ENCODE assay signal across 24 cellular contexts in the genomic region with DNA sequence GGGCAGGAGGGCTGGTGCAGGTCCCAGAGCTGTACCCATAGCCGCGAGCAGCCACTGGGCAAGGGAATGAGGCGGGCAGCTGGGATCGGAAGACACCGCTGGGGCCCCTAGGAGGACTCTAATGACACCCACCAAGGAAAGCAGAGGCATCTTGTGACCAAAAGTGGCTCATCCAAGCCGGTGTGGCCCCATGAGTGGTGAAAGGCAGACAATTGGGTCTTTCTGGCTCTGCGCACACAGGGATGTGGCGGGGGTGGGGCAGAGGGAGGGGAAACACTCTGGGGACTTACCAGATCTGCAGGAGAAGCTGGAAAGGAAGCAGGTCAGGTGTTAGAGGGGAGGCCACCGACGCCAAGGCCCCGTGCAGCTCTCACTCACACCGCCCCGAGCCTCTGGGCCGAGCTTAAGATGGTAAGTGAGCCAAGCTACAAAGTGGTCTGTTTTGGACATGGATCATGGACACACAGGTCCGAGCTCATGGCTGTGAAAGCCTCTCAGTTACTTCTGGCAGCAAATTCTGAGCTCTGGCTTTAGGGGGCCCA. TPM values are rescaled to one million over a fixed set of nuclear protein-coding genes. Genes with fewer than 3 reads are reported as not detected.
DNase-seq lines count a peak whose midpoint lies in the region; ATAC-seq and TF ChIP-seq lines count a peak whose summit lies in the region.
"Had no signal": no experiment of that assay in that cellular context is flagged by ENCODE, and none has a peak within 500 bp of the region (broad histone marks: within the 10 kb centered on the region; RNA-seq: fewer than 3 reads in every experiment).

No MANE protein-coding gene starts in this region.

- H3K9me3 Mint-ChIP-seq in chondrocyte (ENCODE audit: low read depth) (no peaks in the 10 kb centered on the region), nephron progenitor cell (no peaks in the 10 kb centered on the region)
- no peaks in the 10 kb centered on the region for H3K9me3 Mint-ChIP-seq in activated CD8-positive, alpha-beta T cell treated with anti-CD3 and anti-CD28 coated beads for 36 hours
- H3K9me3 Mint-ChIP-seq in activated CD4-positive, alpha-beta memory T cell treated with anti-CD3 and anti-CD28 coated beads for 36 hours, result no peaks in the 10 kb centered on the region

- POLR2A ChIA-PET in activated CD8-positive, alpha-beta T cell treated with anti-CD3 and anti-CD28 coated beads for 36 hours (lab: Charles Lee), result no interaction called here
- POLR2A ChIA-PET in activated CD4-positive, alpha-beta memory T cell treated with anti-CD3 and anti-CD28 coated beads for 36 hours (lab: Charles Lee), result no interaction called here

- H3K36me3 Mint-ChIP-seq in chondrocyte (ENCODE audit: low read depth) (peaks cover under 1% of the 10 kb centered on the region), nephron progenitor cell (ENCODE audit: low read depth) (peaks cover 8% of the 10 kb centered on the region)
- no peaks in the 10 kb centered on the region for H3K36me3 Mint-ChIP-seq in activated CD8-positive, alpha-beta T cell treated with anti-CD3 and anti-CD28 coated beads for 36 hours (ENCODE audit: low read depth)
- H3K36me3 Mint-ChIP-seq in activated CD4-positive, alpha-beta memory T cell treated with anti-CD3 and anti-CD28 coated beads for 36 hours, result no peaks in the 10 kb centered on the region

- ATAC-seq in Right ventricle myocardium inferior, result no peak
- ATAC-seq in aorta (ENCODE audit: low FRiP score), result no peak
- ATAC-seq in activated CD8-positive, alpha-beta T cell treated with anti-CD3 and anti-CD28 coated beads for 36 hours, result no peak
- ATAC-seq: HepG2, K562 had no signal

- H3K4me1 Mint-ChIP-seq in chondrocyte (ENCODE audit: low read depth) (no peaks in the 10 kb centered on the region), nephron progenitor cell (peaks cover 26% of the 10 kb centered on the region)
- no peaks in the 10 kb centered on the region for H3K4me1 Mint-ChIP-seq in activated CD8-positive, alpha-beta T cell treated with anti-CD3 and anti-CD28 coated beads for 36 hours (ENCODE audit: low read depth)
- no peaks in the 10 kb centered on the region for H3K4me1 Mint-ChIP-seq in activated CD4-positive, alpha-beta memory T cell treated with anti-CD3 and anti-CD28 coated beads for 36 hours (ENCODE audit: low read depth)

- H3K27me3 Mint-ChIP-seq in chondrocyte (ENCODE audit: low read depth), result no peaks in the 10 kb centered on the region
- peaks cover 3% of the 10 kb centered on the region for H3K27me3 Mint-ChIP-seq in nephron progenitor cell (ENCODE audit: low read depth, poor library complexity)
- no peaks in the 10 kb centered on the region for H3K27me3 Mint-ChIP-seq in activated CD8-positive, alpha-beta T cell treated with anti-CD3 and anti-CD28 coated beads for 36 hours
- no peaks in the 10 kb centered on the region for H3K27me3 Mint-ChIP-seq in activated CD4-positive, alpha-beta memory T cell treated with anti-CD3 and anti-CD28 coated beads for 36 hours
- H3K27me3 Mint-ChIP-seq: B cell had no signal

- 96 to 97% methylated on average over 14 to 15 of the region's 15 CpGs for WGBS in aorta, 2 donors

- no peak overlapping the region for H3K4me3 ChIP-seq in left ventricle myocardium inferior
- H3K4me3 ChIP-seq in aorta (ENCODE audit: low read length in 2 of 2), result no peak overlapping the region
- H3K4me3 ChIP-seq: HAP-1, K562, PC-9 had no signal

- TF ChIP-seq CTCF in left ventricle myocardium inferior (IDR thresholded peaks at IDR 0.05; ENCODE audit: borderline replicate concordance), result no peak
- TF ChIP-seq CTCF in chondrocyte (IDR thresholded peaks at IDR 0.05), result no peak
- TF ChIP-seq CTCF in nephron progenitor cell (IDR thresholded peaks at IDR 0.05), result no peak
- no peak for TF ChIP-seq CTCF in activated CD8-positive, alpha-beta T cell treated with anti-CD3 and anti-CD28 coated beads for 36 hours (IDR thresholded peaks at IDR 0.05)

- H3K36me3 ChIP-seq in left ventricle myocardium inferior, result peaks cover 22% of the 10 kb centered on the region
- no peaks in the 10 kb centered on the region for H3K36me3 ChIP-seq in aorta (ENCODE audit: control insufficient read depth in 1 of 2, insufficient read depth in 2 of 2, low read length in 1 of 2)

- CTCF ChIA-PET in activated CD8-positive, alpha-beta T cell treated with anti-CD3 and anti-CD28 coated beads for 36 hours (lab: Charles Lee), result interaction anchor here (0.9 to 4.6 kb wide), 3 partner anchors 12 to 215 kb away, joined by 5 to 122 read pairs (median 14); no protein-coding TSS in a partner anchor
- CTCF ChIA-PET in activated CD4-positive, alpha-beta memory T cell treated with anti-CD3 and anti-CD28 coated beads for 36 hours (lab: Charles Lee), result interaction anchor here (1.0 to 3.9 kb wide), 5 partner anchors 10 to 214 kb away, joined by 3 to 118 read pairs (median 5); no protein-coding TSS in a partner anchor

- H3K27ac ChIP-seq in left ventricle myocardium inferior (replicated peaks), result no peak overlapping the region
- no peak overlapping the region for H3K27ac ChIP-seq in aorta (ENCODE audit: low read depth in 1 of 2, low read length in 2 of 2)
- H3K27ac ChIP-seq: 22Rv1, PC-9 had no signal

- DNase-seq in Right ventricle myocardium inferior (ENCODE audit: missing footprints), result peak; percentile 39
- DNase-seq in left ventricle myocardium inferior, result no peak
- DNase-seq in chondrocyte (ENCODE audit: low spot score), result peak; percentile 72
- DNase-seq in nephron progenitor cell, result no peak
- DNase-seq in aorta, result peak; percentile 28 to 64
- no peak for DNase-seq in activated CD8-positive, alpha-beta T cell treated with anti-CD3 and anti-CD28 coated beads for 36 hours
- no peak for DNase-seq in activated CD4-positive, alpha-beta memory T cell treated with anti-CD3 and anti-CD28 coated beads for 36 hours
- DNase-seq: Calu3, GOT3, HFFc6, MV-4-11, NCI-H1105, NCI-H1436 treated with DMSO at 0.1 percent for 48 hours, NCI-H187 treated with DMSO at 0.1 percent for 48 hours, NCI-H2107, NCI-H524 treated with DMSO at 0.1 percent for 48 hours, PC-9, SHP77 treated with DMSO at 0.1 percent for 48 hours had no signal

- H3K4me3 Mint-ChIP-seq in chondrocyte (ENCODE audit: unreplicated experiment) (no peak overlapping the region), nephron progenitor cell (no peak overlapping the region)
- no peak overlapping the region for H3K4me3 Mint-ChIP-seq in activated CD8-positive, alpha-beta T cell treated with anti-CD3 and anti-CD28 coated beads for 36 hours
- no peak overlapping the region for H3K4me3 Mint-ChIP-seq in activated CD4-positive, alpha-beta memory T cell treated with anti-CD3 and anti-CD28 coated beads for 36 hours
- H3K4me3 Mint-ChIP-seq: B cell, HFFc6 had no signal

- no peak overlapping the region for H3K27ac Mint-ChIP-seq in chondrocyte (ENCODE audit: unreplicated experiment)
- H3K27ac Mint-ChIP-seq in nephron progenitor cell, result peak overlapping the region; percentile 87
- no peak overlapping the region for H3K27ac Mint-ChIP-seq in activated CD8-positive, alpha-beta T cell treated with anti-CD3 and anti-CD28 coated beads for 36 hours
- no peak overlapping the region for H3K27ac Mint-ChIP-seq in activated CD4-positive, alpha-beta memory T cell treated with anti-CD3 and anti-CD28 coated beads for 36 hours
- H3K27ac Mint-ChIP-seq: HFFc6 had no signal

- H3K9me3 ChIP-seq in left ventricle myocardium inferior (replicated peaks), result no peaks in the 10 kb centered on the region
- no peaks in the 10 kb centered on the region for H3K9me3 ChIP-seq in aorta (ENCODE audit: control insufficient read depth, low read length)
- H3K9me3 ChIP-seq: HAP-1 had no signal

- intact Hi-C loops in Right ventricle myocardium inferior (cut with DNase I), result loop anchor here (5.0 kb wide), 1 partner anchor 317 kb away; no protein-coding TSS in a partner anchor
- intact Hi-C loops in left ventricle myocardium inferior (cut with micrococcal nuclease), result no loop called here
- intact Hi-C loops in aorta (cut with DNase I), result no loop called here
- intact Hi-C loops in activated CD8-positive, alpha-beta T cell treated with anti-CD3 and anti-CD28 coated beads for 36 hours (cut with micrococcal nuclease), result no loop called here
- intact Hi-C loops in activated CD4-positive, alpha-beta memory T cell treated with anti-CD3 and anti-CD28 coated beads for 36 hours (cut with micrococcal nuclease), result no loop called here

- H3K4me1 ChIP-seq in left ventricle myocardium inferior (peaks cover 9% of the 10 kb centered on the region), aorta (ENCODE audit: control insufficient read depth in 1 of 2, insufficient read depth in 2 of 2, low read length in 2 of 2) (no peaks in the 10 kb centered on the region)
- H3K4me1 ChIP-seq: HAP-1 had no signal

- H3K27me3 ChIP-seq in left ventricle myocardium inferior (ENCODE audit: low read depth) (no peaks in the 10 kb centered on the region), aorta (ENCODE audit: control insufficient read depth in 1 of 2, insufficient read depth in 2 of 2, low read length in 1 of 2) (no peaks in the 10 kb centered on the region)

RNA-seq across cellular contexts. Expression of a gene that starts 42.3 kb away (rescaled TPM):
- total RNA-seq in Right ventricle myocardium inferior (0.41 TPM), left ventricle myocardium inferior (0.63 TPM), chondrocyte (0.74 to 1.2 TPM in 2 of 3 replicates, not detected in the other), aorta (1 to 10 TPM in 1 of 2 donors, under 1 TPM in 1; 0.84 to 3.0 TPM)
- polyA plus RNA-seq in aorta, result 1 to 10 TPM in 1 of 2 donors, not detected in 1; 2.0 TPM
- 1 to 10 TPM; 5.5 to 5.6 TPM for total RNA-seq in activated CD8-positive, alpha-beta T cell treated with anti-CD3 and anti-CD28 coated beads for 36 hours
- total RNA-seq in activated CD4-positive, alpha-beta memory T cell treated with anti-CD3 and anti-CD28 coated beads for 36 hours, result 1 to 10 TPM; 6.5 to 6.6 TPM
- total RNA-seq: Calu3, K562, MCF 10A had no signal

Comparison
In these comparisons a context has a peak if more than half of its experiments do, and no peak if none do; other contexts are left out.
1. DNase-seq: peak in Right ventricle myocardium inferior (single experiment), chondrocyte (single experiment) and aorta (2 of 2); none in left ventricle myocardium inferior (single experiment), nephron progenitor cell (single experiment), activated CD8-positive, alpha-beta T cell treated with anti-CD3 and anti-CD28 coated beads for 36 hours (single experiment) and activated CD4-positive, alpha-beta memory T cell treated with anti-CD3 and anti-CD28 coated beads for 36 hours (single experiment).